In the genomic region with DNA sequence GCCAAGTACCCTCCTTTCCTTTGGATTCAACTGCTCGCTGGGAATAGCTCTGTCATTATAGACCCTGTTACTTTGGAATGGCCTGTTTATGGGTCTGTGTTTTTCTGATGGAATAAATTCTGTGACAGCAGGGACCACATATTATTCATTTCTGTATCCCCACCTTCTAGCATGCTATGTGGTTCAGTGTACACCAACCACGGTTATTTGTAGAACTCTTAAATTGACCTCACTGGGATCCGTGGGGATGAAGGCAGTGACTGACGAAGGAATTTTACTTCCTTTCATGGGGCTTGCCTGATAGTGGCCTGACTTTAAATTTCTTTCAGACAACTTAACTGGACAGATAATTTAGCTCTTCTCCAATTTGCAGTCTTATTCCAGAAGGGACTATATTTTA, we compare ENCODE assay signal across 32 cellular contexts.
"Had no signal": no experiment of that assay in that cellular context is flagged by ENCODE, and none has a peak within 500 bp of the region (broad histone marks: within the 10 kb centered on the region; RNA-seq: fewer than 3 reads in every experiment).

No MANE protein-coding gene starts in this region.

- ATAC-seq: activated CD4-positive, alpha-beta T cell treated with anti-CD3 and anti-CD28 coated beads for 36 hours; activated CD4-positive, CD25-positive, alpha-beta regulatory T cell treated with anti-CD3 and anti-CD28 coated beads, Interleukin-2, amount 50 U/mL, for 24 hours; activated CD8-positive, alpha-beta T cell treated with anti-CD3 and anti-CD28 coated beads, Interleukin-2, amount 10 ng/mL, durations not matched to agents 7 days and 5 days; activated naive CD4-positive, alpha-beta T cell treated with anti-CD3 and anti-CD28 coated beads, Interleukin-2, amount 50 U/mL, for 72 hours; PC-3; Right ventricle myocardium inferior had no signal

- H3K27ac ChIP-seq: adrenal gland, brain microvascular endothelial cell, RWPE1 had no signal

- H3K36me3 ChIP-seq: adrenal gland, brain microvascular endothelial cell, MG63 had no signal

- H3K4me3 Mint-ChIP-seq: activated CD4-positive, alpha-beta T cell treated with anti-CD3 and anti-CD28 coated beads for 36 hours; activated CD4-positive, alpha-beta T cell treated with anti-CD3 and anti-CD28 coated beads, Interleukin-2, amount 10 ng/mL, durations not matched to agents 7 days and 5 days; activated CD8-positive, alpha-beta T cell treated with anti-CD3 and anti-CD28 coated beads, Interleukin-2, amount 10 ng/mL, durations not matched to agents 7 days and 5 days; activated T-cell treated with anti-CD3 and anti-CD28 coated beads, Interleukin-2, amount 50 U/mL, for 24 hours; T-helper 1 cell treated with Interleukin-12 subunit alpha and Interleukin-12 subunit beta and Interleukin-4 antibody, amounts not matched to agents 30 μg/mL and 1 μg/mL, for 36 hours; T-helper 2 cell treated with Interferon-gamma antibody and Interleukin-4, amounts not matched to agents 5 μg/mL and 100 μg/mL, for 36 hours had no signal

- DNase-seq: activated CD4-positive, alpha-beta T cell treated with anti-CD3 and anti-CD28 coated beads for 36 hours; activated CD4-positive, alpha-beta T cell treated with anti-CD3 and anti-CD28 coated beads, Interleukin-2, amount 10 ng/mL, durations not matched to agents 7 days and 5 days; activated CD4-positive, alpha-beta T cell treated with anti-CD3 and anti-CD28 coated beads, Interleukin-2, amount 50 U/mL, for 48 hours; activated CD8-positive, alpha-beta T cell treated with anti-CD3 and anti-CD28 coated beads, Interleukin-2, amount 10 ng/mL, durations not matched to agents 7 days and 5 days; activated gamma-delta T cell; activated naive CD4-positive, alpha-beta T cell treated with Interleukin-2 at 50 U/mL for 16 hours; activated T-cell treated with anti-CD3 and anti-CD28 coated beads, Interleukin-2, amount 50 U/mL, for 24 hours; adrenal gland; brain microvascular endothelial cell; central memory CD4-positive, alpha-beta T cell; Kasumi-1; KG1; MG63; NCI-H1048; NCI-H1105 treated with DMSO at 0.1 percent for 48 hours; NCI-H1436; NCI-H1694 treated with DMSO at 0.1 percent for 48 hours; NCI-H2029; NCI-H345; NCI-H510A; NCI-H526; NCI-H748 treated with DMSO at 0.1 percent for 48 hours; NK-92 treated with Interleukin-12 subunit alpha and Interleukin-12 subunit beta, amount 100 ng/mL, for 24 hours; PC-3; SK-N-SH had no signal

- H3K4me1 Mint-ChIP-seq: activated CD4-positive, alpha-beta T cell treated with anti-CD3 and anti-CD28 coated beads, Interleukin-2, amount 10 ng/mL, durations not matched to agents 7 days and 5 days had no signal

- H3K27ac Mint-ChIP-seq: activated CD4-positive, alpha-beta T cell treated with anti-CD3 and anti-CD28 coated beads for 36 hours; activated CD4-positive, alpha-beta T cell treated with anti-CD3 and anti-CD28 coated beads, Interleukin-2, amount 10 ng/mL, durations not matched to agents 7 days and 5 days; activated CD8-positive, alpha-beta T cell treated with anti-CD3 and anti-CD28 coated beads, Interleukin-2, amount 10 ng/mL, durations not matched to agents 7 days and 5 days; activated naive CD4-positive, alpha-beta T cell treated with anti-CD3 and anti-CD28 coated beads, Interleukin-2, amount 50 U/mL, for 72 hours; activated T-cell treated with anti-CD3 and anti-CD28 coated beads, Interleukin-2, amount 50 U/mL, for 24 hours; activated T-helper 2 cell treated with anti-CD3 and anti-CD28 coated beads, Interferon-gamma antibody, Interleukin-2, Interleukin-4, amounts not matched to agents 10 μg/mL and 5 μg/mL and 100 μg/mL, durations not matched to agents 14 hours and 24 hours and 36 hours; T-helper 1 cell treated with Interleukin-12 subunit alpha and Interleukin-12 subunit beta and Interleukin-4 antibody, amounts not matched to agents 30 μg/mL and 1 μg/mL, for 36 hours; T-helper 2 cell treated with Interferon-gamma antibody and Interleukin-4, amounts not matched to agents 5 μg/mL and 100 μg/mL, for 36 hours had no signal

- H3K4me3 ChIP-seq: adrenal gland, MG63 had no signal

- H3K36me3 Mint-ChIP-seq: activated naive CD4-positive, alpha-beta T cell treated with anti-CD3 and anti-CD28 coated beads, Interleukin-2, amount 50 U/mL, for 72 hours had no signal

- H3K9me3 ChIP-seq: adrenal gland, MG63, SK-N-SH had no signal

- H3K9me3 Mint-ChIP-seq: activated CD4-positive, alpha-beta T cell treated with anti-CD3 and anti-CD28 coated beads, Interleukin-2, amount 10 ng/mL, durations not matched to agents 7 days and 5 days; activated T-cell treated with anti-CD3 and anti-CD28 coated beads, Interleukin-2, amount 50 U/mL, for 24 hours; activated T-helper 2 cell treated with anti-CD3 and anti-CD28 coated beads, Interferon-gamma antibody, Interleukin-2, Interleukin-4, amounts not matched to agents 10 μg/mL and 5 μg/mL and 100 μg/mL, durations not matched to agents 14 hours and 24 hours and 36 hours; T-helper 1 cell treated with Interleukin-12 subunit alpha and Interleukin-12 subunit beta and Interleukin-4 antibody, amounts not matched to agents 30 μg/mL and 1 μg/mL, for 36 hours; T-helper 2 cell treated with Interferon-gamma antibody and Interleukin-4, amounts not matched to agents 5 μg/mL and 100 μg/mL, for 36 hours had no signal

- H3K27me3 ChIP-seq: adrenal gland, brain microvascular endothelial cell, MG63 had no signal
